Comparison of ENCODE assay signal across 8 cellular contexts in genomic region chr1:54973205-54973921, GRCh38. TPM values are rescaled to one million over a fixed set of nuclear protein-coding genes. Genes with fewer than 3 reads are reported as not detected.
DNase-seq lines count a peak whose midpoint lies in the region; ATAC-seq, FAIRE-seq and TF ChIP-seq lines count a peak whose summit lies in the region.

No MANE protein-coding gene starts in this region.

- intact Hi-C loops in lower leg skin (cut with DNase I; ENCODE audit: low total_unique reads): no loop called here

- TF ChIP-seq POLR2A in lower leg skin (IDR thresholded peaks at IDR 0.05) (no peak), H54 (IDR thresholded peaks at IDR 0.05; ENCODE audit: low read depth, low read length) (no peak)

- no peak overlapping the region for H3K4me3 ChIP-seq in choroid plexus epithelial cell (ENCODE audit: low read depth, low read length)
- no peak overlapping the region for H3K4me3 ChIP-seq in lower leg skin (ENCODE audit: low read depth, poor library complexity, severe bottlenecking)

- in situ Hi-C loops in GM13976 (cut with MboI; ENCODE audit: low sequenced_read_pairs, unreplicated experiment): no loop called here

- TF ChIP-seq CTCF in LNCAP (IDR thresholded peaks at IDR 0.05): peak; percentile 37; the same call in 1 of the 2 replicates
- TF ChIP-seq CTCF in choroid plexus epithelial cell (conservative IDR thresholded peaks at IDR 0.05; ENCODE audit: low read depth, low read length): peak; percentile 70
- TF ChIP-seq CTCF in lower leg skin (IDR thresholded peaks at IDR 0.05): no peak
- TF ChIP-seq CTCF in GM13976 (IDR thresholded peaks at IDR 0.05; ENCODE audit: borderline replicate concordance, control extremely low read depth, extremely low read depth, insufficient read depth, missing control alignments): no peak

- no peak for FAIRE-seq in H54 (lab: Jason Lieb, UNC)

- peak; percentile 67 for DNase-seq in AG08396 (ENCODE audit: low spot score)
- peak; percentile 38 for DNase-seq in choroid plexus epithelial cell (ENCODE audit: low read depth)
- DNase-seq in lower leg skin (ENCODE audit: low spot score in 2 of 2): peak; percentile 38 to 86
- DNase-seq in GM13976 (ENCODE audit: low spot score): no peak
- no peak for DNase-seq in H54 (ENCODE audit: insufficient read length, low spot score)

- 34 to 36% methylated on average over 5 of the region's 5 CpGs for whole genome bisulfite sequencing in lower leg skin, 2 donors

- ATAC-seq in GM18858 (IDR thresholded peaks at IDR 0.05; ENCODE audit: unreplicated experiment): no peak
- no peak for ATAC-seq in GM18517 (IDR thresholded peaks at IDR 0.05; ENCODE audit: unreplicated experiment)

RNA-seq across cellular contexts. Expression of gene TMEM61, which starts 7.1 kb away (rescaled TPM):
- 1 to 10 TPM; 3.1 to 4.6 (median 4.4) TPM for total RNA-seq in lower leg skin

RNA-seq across cellular contexts. Expression of gene BSND, which starts 25.4 kb away (rescaled TPM):
- not detected for total RNA-seq in lower leg skin

Comparison
In these comparisons a context has a peak if more than half of its experiments do, and no peak if none do; other contexts are left out.
1. DNase-seq: peak in AG08396 (single experiment), choroid plexus epithelial cell (single experiment) and lower leg skin (2 of 2); none in GM13976 (single experiment) and H54 (single experiment).
2. CTCF ChIP-seq: peak in LNCAP (single experiment) and choroid plexus epithelial cell (single experiment); none in lower leg skin (0 of 3) and GM13976 (single experiment).